Comparison of ENCODE assay signal across 1 cellular context in the genomic region with DNA sequence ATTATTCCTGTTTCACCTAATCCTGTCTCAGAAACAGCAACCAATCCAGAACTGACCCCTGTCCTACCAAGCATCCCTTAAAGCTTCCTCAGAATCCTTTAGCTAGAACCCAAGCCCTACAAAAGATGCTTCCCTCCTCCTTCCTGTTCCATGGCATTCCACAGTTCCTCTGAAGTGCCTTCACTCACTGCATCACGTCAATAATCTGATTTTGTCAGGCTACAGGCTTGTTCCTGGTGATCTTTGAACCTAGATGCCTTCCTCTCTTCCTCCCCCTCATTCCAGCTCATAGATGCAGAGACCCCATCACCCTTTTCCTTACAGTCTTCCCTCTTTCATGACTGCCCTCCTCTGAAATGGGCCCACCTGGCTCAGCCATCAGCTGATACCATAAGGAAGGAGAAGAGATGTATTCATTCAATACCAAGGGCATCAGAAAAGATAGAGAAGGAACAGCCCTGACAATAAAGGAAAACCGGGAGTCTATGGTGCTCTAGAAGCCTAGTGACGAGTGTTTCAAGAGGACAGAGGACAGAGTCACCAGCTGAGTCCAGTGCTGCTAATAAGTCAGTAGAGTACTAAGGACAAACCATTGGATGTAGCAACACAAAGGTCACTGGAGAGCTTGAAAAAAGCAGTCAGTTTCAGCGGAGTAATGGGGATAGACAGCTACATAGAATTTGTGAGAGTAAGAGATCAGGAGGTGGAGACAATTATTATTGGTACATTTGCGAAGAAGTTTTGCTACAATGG.
TF ChIP-seq lines count a peak whose summit lies in the region.

No MANE protein-coding gene starts in this region.

TF ChIP-seq in HepG2, 621 proteins besides CTCF, POLR2A, EP300 and RAD21 (continued from another document):
- no peak for TF ChIP-seq TFE3 (CRISPR knock-in tag; IDR thresholded peaks at IDR 0.05)
- TF ChIP-seq ZNF83 (CRISPR knock-in tag; IDR thresholded peaks at IDR 0.05; ENCODE audit: borderline replicate concordance): no peak
- TF ChIP-seq, protein P1, sequence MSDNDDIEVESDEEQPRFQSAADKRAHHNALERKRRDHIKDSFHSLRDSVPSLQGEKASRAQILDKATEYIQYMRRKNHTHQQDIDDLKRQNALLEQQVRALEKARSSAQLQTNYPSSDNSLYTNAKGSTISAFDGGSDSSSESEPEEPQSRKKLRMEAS (IDR thresholded peaks at IDR 0.05): no peak
- no peak for TF ChIP-seq NR2C2 (CRISPR knock-in tag; IDR thresholded peaks at IDR 0.05; ENCODE audit: borderline replicate concordance)
- TF ChIP-seq, protein P2, sequence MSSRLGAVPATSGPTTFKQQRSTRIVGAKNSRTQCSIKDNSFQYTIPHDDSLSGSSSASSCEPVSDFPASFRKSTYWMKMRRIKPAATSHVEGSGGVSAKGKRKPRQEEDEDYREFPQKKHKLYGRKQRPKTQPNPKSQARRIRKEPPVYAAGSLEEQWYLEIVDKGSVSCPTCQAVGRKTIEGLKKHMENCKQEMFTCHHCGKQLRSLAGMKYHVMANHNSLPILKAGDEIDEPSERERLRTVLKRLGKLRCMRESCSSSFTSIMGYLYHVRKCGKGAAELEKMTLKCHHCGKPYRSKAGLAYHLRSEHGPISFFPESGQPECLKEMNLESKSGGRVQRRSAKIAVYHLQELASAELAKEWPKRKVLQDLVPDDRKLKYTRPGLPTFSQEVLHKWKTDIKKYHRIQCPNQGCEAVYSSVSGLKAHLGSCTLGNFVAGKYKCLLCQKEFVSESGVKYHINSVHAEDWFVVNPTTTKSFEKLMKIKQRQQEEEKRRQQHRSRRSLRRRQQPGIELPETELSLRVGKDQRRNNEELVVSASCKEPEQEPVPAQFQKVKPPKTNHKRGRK (CRISPR knock-in tag; IDR thresholded peaks at IDR 0.05): no peak
- peak; percentile 65 for TF ChIP-seq ONECUT2 (CRISPR knock-in tag; IDR thresholded peaks at IDR 0.05)
- TF ChIP-seq, protein P3, sequence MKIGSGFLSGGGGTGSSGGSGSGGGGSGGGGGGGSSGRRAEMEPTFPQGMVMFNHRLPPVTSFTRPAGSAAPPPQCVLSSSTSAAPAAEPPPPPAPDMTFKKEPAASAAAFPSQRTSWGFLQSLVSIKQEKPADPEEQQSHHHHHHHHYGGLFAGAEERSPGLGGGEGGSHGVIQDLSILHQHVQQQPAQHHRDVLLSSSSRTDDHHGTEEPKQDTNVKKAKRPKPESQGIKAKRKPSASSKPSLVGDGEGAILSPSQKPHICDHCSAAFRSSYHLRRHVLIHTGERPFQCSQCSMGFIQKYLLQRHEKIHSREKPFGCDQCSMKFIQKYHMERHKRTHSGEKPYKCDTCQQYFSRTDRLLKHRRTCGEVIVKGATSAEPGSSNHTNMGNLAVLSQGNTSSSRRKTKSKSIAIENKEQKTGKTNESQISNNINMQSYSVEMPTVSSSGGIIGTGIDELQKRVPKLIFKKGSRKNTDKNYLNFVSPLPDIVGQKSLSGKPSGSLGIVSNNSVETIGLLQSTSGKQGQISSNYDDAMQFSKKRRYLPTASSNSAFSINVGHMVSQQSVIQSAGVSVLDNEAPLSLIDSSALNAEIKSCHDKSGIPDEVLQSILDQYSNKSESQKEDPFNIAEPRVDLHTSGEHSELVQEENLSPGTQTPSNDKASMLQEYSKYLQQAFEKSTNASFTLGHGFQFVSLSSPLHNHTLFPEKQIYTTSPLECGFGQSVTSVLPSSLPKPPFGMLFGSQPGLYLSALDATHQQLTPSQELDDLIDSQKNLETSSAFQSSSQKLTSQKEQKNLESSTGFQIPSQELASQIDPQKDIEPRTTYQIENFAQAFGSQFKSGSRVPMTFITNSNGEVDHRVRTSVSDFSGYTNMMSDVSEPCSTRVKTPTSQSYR (CRISPR knock-in tag; IDR thresholded peaks at IDR 0.05; ENCODE audit: borderline replicate concordance): no peak; the same call in 1 of the 2 replicates
- no peak for TF ChIP-seq TP53 (CRISPR knock-in tag; conservative IDR thresholded peaks at IDR 0.05)
- TF ChIP-seq, protein P4, sequence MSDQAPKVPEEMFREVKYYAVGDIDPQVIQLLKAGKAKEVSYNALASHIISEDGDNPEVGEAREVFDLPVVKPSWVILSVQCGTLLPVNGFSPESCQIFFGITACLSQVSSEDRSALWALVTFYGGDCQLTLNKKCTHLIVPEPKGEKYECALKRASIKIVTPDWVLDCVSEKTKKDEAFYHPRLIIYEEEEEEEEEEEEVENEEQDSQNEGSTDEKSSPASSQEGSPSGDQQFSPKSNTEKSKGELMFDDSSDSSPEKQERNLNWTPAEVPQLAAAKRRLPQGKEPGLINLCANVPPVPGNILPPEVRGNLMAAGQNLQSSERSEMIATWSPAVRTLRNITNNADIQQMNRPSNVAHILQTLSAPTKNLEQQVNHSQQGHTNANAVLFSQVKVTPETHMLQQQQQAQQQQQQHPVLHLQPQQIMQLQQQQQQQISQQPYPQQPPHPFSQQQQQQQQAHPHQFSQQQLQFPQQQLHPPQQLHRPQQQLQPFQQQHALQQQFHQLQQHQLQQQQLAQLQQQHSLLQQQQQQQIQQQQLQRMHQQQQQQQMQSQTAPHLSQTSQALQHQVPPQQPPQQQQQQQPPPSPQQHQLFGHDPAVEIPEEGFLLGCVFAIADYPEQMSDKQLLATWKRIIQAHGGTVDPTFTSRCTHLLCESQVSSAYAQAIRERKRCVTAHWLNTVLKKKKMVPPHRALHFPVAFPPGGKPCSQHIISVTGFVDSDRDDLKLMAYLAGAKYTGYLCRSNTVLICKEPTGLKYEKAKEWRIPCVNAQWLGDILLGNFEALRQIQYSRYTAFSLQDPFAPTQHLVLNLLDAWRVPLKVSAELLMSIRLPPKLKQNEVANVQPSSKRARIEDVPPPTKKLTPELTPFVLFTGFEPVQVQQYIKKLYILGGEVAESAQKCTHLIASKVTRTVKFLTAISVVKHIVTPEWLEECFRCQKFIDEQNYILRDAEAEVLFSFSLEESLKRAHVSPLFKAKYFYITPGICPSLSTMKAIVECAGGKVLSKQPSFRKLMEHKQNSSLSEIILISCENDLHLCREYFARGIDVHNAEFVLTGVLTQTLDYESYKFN (CRISPR knock-in tag; conservative IDR thresholded peaks at IDR 0.05): no peak
- no peak for TF ChIP-seq HNRNPLL (IDR thresholded peaks at IDR 0.05; ENCODE audit: low read depth, low read length, poor library complexity, severe bottlenecking)
- no peak for TF ChIP-seq ZNF253 (CRISPR knock-in tag; IDR thresholded peaks at IDR 0.05; ENCODE audit: borderline replicate concordance)
- TF ChIP-seq, protein P5, sequence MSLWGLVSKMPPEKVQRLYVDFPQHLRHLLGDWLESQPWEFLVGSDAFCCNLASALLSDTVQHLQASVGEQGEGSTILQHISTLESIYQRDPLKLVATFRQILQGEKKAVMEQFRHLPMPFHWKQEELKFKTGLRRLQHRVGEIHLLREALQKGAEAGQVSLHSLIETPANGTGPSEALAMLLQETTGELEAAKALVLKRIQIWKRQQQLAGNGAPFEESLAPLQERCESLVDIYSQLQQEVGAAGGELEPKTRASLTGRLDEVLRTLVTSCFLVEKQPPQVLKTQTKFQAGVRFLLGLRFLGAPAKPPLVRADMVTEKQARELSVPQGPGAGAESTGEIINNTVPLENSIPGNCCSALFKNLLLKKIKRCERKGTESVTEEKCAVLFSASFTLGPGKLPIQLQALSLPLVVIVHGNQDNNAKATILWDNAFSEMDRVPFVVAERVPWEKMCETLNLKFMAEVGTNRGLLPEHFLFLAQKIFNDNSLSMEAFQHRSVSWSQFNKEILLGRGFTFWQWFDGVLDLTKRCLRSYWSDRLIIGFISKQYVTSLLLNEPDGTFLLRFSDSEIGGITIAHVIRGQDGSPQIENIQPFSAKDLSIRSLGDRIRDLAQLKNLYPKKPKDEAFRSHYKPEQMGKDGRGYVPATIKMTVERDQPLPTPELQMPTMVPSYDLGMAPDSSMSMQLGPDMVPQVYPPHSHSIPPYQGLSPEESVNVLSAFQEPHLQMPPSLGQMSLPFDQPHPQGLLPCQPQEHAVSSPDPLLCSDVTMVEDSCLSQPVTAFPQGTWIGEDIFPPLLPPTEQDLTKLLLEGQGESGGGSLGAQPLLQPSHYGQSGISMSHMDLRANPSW (CRISPR knock-in tag; IDR thresholded peaks at IDR 0.05; ENCODE audit: borderline replicate concordance): no peak
- 0 out of 2 replicates have a peak, but pooled peaks have one; percentile 6 for TF ChIP-seq HNF4G (IDR thresholded peaks at IDR 0.05; ENCODE audit: borderline replicate concordance, low read depth, low read length)
- TF ChIP-seq HNF4G (CRISPR knock-in tag; IDR thresholded peaks at IDR 0.05; ENCODE audit: borderline replicate concordance, low read depth): no peak
- TF ChIP-seq KDM5A (IDR thresholded peaks at IDR 0.05; ENCODE audit: borderline replicate concordance, low read length): no peak
- TF ChIP-seq ZNF34 (CRISPR knock-in tag; IDR thresholded peaks at IDR 0.05; ENCODE audit: borderline replicate concordance): no peak
- TF ChIP-seq RBM22 (optimal IDR thresholded peaks at IDR 0.05; ENCODE audit: low read length): peak; percentile 41
- TF ChIP-seq ZNF780A (CRISPR knock-in tag; IDR thresholded peaks at IDR 0.05): 0 out of 2 replicates have a peak, but pooled peaks have one; percentile 37
- TF ChIP-seq CCDC6 (CRISPR knock-in tag; IDR thresholded peaks at IDR 0.05): no peak
